38 cellular contexts compared by ENCODE assay signal in genomic region chr7:86953219-86953618, GRCh38.
"Had no signal": no experiment of that assay in that cellular context is flagged by ENCODE, and none has a peak within 500 bp of the region (broad histone marks: within the 10 kb centered on the region; RNA-seq: fewer than 3 reads in every experiment).

No MANE protein-coding gene starts in this region.

- DNase-seq: activated B cell treated with CpG ODN at 0.5 μM for 24 hours; activated CD4-positive, alpha-beta memory T cell treated with anti-CD3 and anti-CD28 coated beads for 36 hours; activated CD4-positive, alpha-beta T cell treated with anti-CD3 and anti-CD28 coated beads for 4 hours; activated CD4-positive, alpha-beta T cell treated with anti-CD3 and anti-CD28 coated beads, Interleukin-2, amount 50 U/mL, for 1 hour; activated CD4-positive, CD25-positive, alpha-beta regulatory T cell treated with anti-CD3 and anti-CD28 coated beads, Interleukin-2, amount 50 U/mL, for 72 hours; activated CD8-positive, alpha-beta memory T cell treated with anti-CD3 and anti-CD28 coated beads, Interleukin-2, amount 50 U/mL, for 4 hours; activated gamma-delta T cell treated with Interleukin-2 at 50 U/mL for 16 hours; activated naive CD4-positive, alpha-beta T cell treated with anti-CD3 and anti-CD28 coated beads for 36 hours; activated naive CD8-positive, alpha-beta T cell treated with anti-CD3 and anti-CD28 coated beads, Interleukin-2, amount 50 U/mL, for 24 hours; activated T-cell treated with anti-CD3 and anti-CD28 coated beads for 4 hours; activated T-cell treated with anti-CD3 and anti-CD28 coated beads, Interleukin-2, amount 50 U/mL, for 4 hours; anterior cingulate cortex; caudate nucleus; cerebellar nuclear complex; Karpas-422; NCI-H1105; NCI-H1417 treated with DMSO at 0.1 percent for 48 hours; NCI-H1694; NCI-H1930; NCI-H2081 treated with DMSO at 0.1 percent for 48 hours; NCI-H2171; NCI-H510A; NCI-H526; NCI-H774; NK-92 treated with Interleukin-12 subunit alpha and Interleukin-12 subunit beta, amount 100 ng/mL, for 24 hours; PC-3; Peyer's patch; RPMI8226; SHP77 treated with DMSO at 0.1 percent for 48 hours; SW 1271; T-helper 1 cell; T-helper 2 cell; T-helper 9 cell had no signal

- H3K36me3 Mint-ChIP-seq: activated CD4-positive, alpha-beta memory T cell treated with anti-CD3 and anti-CD28 coated beads for 36 hours; activated naive CD4-positive, alpha-beta T cell treated with anti-CD3 and anti-CD28 coated beads, Interleukin-2, amount 50 U/mL, for 72 hours had no signal

- H3K9me3 Mint-ChIP-seq: activated B cell treated with CpG ODN at 0.5 μM for 24 hours; activated CD4-positive, alpha-beta memory T cell treated with anti-CD3 and anti-CD28 coated beads for 36 hours; activated naive CD4-positive, alpha-beta T cell treated with anti-CD3 and anti-CD28 coated beads for 36 hours; activated naive CD4-positive, alpha-beta T cell treated with anti-CD3 and anti-CD28 coated beads, Interleukin-2, amount 50 U/mL, for 72 hours; activated naive CD8-positive, alpha-beta T cell treated with anti-CD3 and anti-CD28 coated beads, Interleukin-2, amount 50 U/mL, for 24 hours; activated T-cell treated with anti-CD3 and anti-CD28 coated beads, Interleukin-2, amount 50 U/mL, for 4 hours; activated T-helper 1 cell treated with anti-CD3 and anti-CD28 coated beads, Interleukin-12 subunit alpha, Interleukin-12 subunit beta, Interleukin-2, Interleukin-4 antibody, amounts not matched to agents 30 ng/mL and 10 ng/mL and 1 ng/mL, durations not matched to agents 14 hours and 24 hours and 36 hours; brain had no signal

- ATAC-seq: activated naive CD4-positive, alpha-beta T cell treated with anti-CD3 and anti-CD28 coated beads, Interleukin-2, amount 50 U/mL, for 72 hours; activated naive CD8-positive, alpha-beta T cell treated with anti-CD3 and anti-CD28 coated beads, Interleukin-2, amount 50 U/mL, for 24 hours; activated T-cell treated with anti-CD3 and anti-CD28 coated beads, Interleukin-2, amount 50 U/mL, for 4 hours; PC-3 had no signal

- H3K4me1 Mint-ChIP-seq: activated naive CD8-positive, alpha-beta T cell treated with anti-CD3 and anti-CD28 coated beads, Interleukin-2, amount 50 U/mL, for 24 hours had no signal

- H3K9me3 ChIP-seq: Peyer's patch had no signal

- H3K4me3 ChIP-seq: Peyer's patch had no signal

- FAIRE-seq: bronchial epithelial cell had no signal

- H3K4me3 Mint-ChIP-seq: activated B cell treated with CpG ODN at 0.5 μM for 24 hours; activated CD4-positive, alpha-beta memory T cell treated with anti-CD3 and anti-CD28 coated beads for 36 hours; activated naive CD4-positive, alpha-beta T cell treated with anti-CD3 and anti-CD28 coated beads for 36 hours; activated naive CD8-positive, alpha-beta T cell treated with anti-CD3 and anti-CD28 coated beads, Interleukin-2, amount 50 U/mL, for 24 hours; activated T-cell treated with anti-CD3 and anti-CD28 coated beads, Interleukin-2, amount 50 U/mL, for 4 hours; activated T-helper 1 cell treated with anti-CD3 and anti-CD28 coated beads, Interleukin-12 subunit alpha, Interleukin-12 subunit beta, Interleukin-2, Interleukin-4 antibody, amounts not matched to agents 30 ng/mL and 10 ng/mL and 1 ng/mL, durations not matched to agents 14 hours and 24 hours and 36 hours; brain had no signal

- H3K27ac ChIP-seq: Peyer's patch, VCaP had no signal

- H3K27ac Mint-ChIP-seq: activated B cell treated with CpG ODN at 0.5 μM for 24 hours; activated CD4-positive, alpha-beta memory T cell treated with anti-CD3 and anti-CD28 coated beads for 36 hours; activated naive CD4-positive, alpha-beta T cell treated with anti-CD3 and anti-CD28 coated beads for 36 hours; activated naive CD4-positive, alpha-beta T cell treated with anti-CD3 and anti-CD28 coated beads, Interleukin-2, amount 50 U/mL, for 72 hours; activated naive CD8-positive, alpha-beta T cell treated with anti-CD3 and anti-CD28 coated beads, Interleukin-2, amount 50 U/mL, for 24 hours; activated T-helper 1 cell treated with anti-CD3 and anti-CD28 coated beads, Interleukin-12 subunit alpha, Interleukin-12 subunit beta, Interleukin-2, Interleukin-4 antibody, amounts not matched to agents 30 ng/mL and 10 ng/mL and 1 ng/mL, durations not matched to agents 14 hours and 24 hours and 36 hours had no signal

- H3K27me3 Mint-ChIP-seq: activated B cell treated with CpG ODN at 0.5 μM for 24 hours; activated CD4-positive, alpha-beta memory T cell treated with anti-CD3 and anti-CD28 coated beads for 36 hours; activated naive CD8-positive, alpha-beta T cell treated with anti-CD3 and anti-CD28 coated beads, Interleukin-2, amount 50 U/mL, for 24 hours; brain had no signal

- H3K36me3 ChIP-seq: Peyer's patch had no signal

- H3K27me3 ChIP-seq: Peyer's patch had no signal

- H3K4me1 ChIP-seq: Peyer's patch had no signal
